In genomic region chr4:104930298-104930697, GRCh38 we compare ENCODE assay signal across 11 cellular contexts.
DNase-seq lines count a peak whose midpoint lies in the region; ATAC-seq and TF ChIP-seq lines count a peak whose summit lies in the region.
"Had no signal": no experiment of that assay in that cellular context is flagged by ENCODE, and none has a peak within 500 bp of the region (broad histone marks: within the 10 kb centered on the region; RNA-seq: fewer than 3 reads in every experiment).

No MANE protein-coding gene starts in this region.

- H3K27me3 ChIP-seq in BLaER1 treated with 17β-estradiol and CSF1 and Interleukin-3, amounts not matched to agents 10 nM and 100 nM = no peaks in the 10 kb centered on the region
- H3K27me3 ChIP-seq in gastroesophageal sphincter = no peaks in the 10 kb centered on the region

- H3K27ac Mint-ChIP-seq in activated T-helper 17 cell treated with anti-CD3 and anti-CD28 coated beads, Interleukin-2, amount 50 U/mL, for 72 hours = no peak overlapping the region
- H3K27ac Mint-ChIP-seq: activated naive CD4-positive, alpha-beta T cell treated with anti-CD3 and anti-CD28 coated beads, Interleukin-2, amount 50 U/mL, for 24 hours; stimulated activated naive CD8-positive, alpha-beta T cell treated with anti-CD3 and anti-CD28 coated beads, Interleukin-15, Interleukin-2, amounts not matched to agents 100 ng/mL and 50 ng/mL, for 24 hours had no signal

- peak overlapping the region in 6 of 11 experiments; percentile 5 to 70 (median 46); a peak in 6 of 22 replicates for H3K9ac ChIP-seq in BLaER1 treated with 17β-estradiol and CSF1 and Interleukin-3, amounts not matched to agents 10 nM and 100 nM

- no peaks in the 10 kb centered on the region for H3K36me3 Mint-ChIP-seq in activated T-helper 17 cell treated with anti-CD3 and anti-CD28 coated beads, Interleukin-2, amount 50 U/mL, for 72 hours (ENCODE audit: low read depth)

- no peaks in the 10 kb centered on the region for H3K36me3 ChIP-seq in BLaER1 treated with 17β-estradiol and CSF1 and Interleukin-3, amounts not matched to agents 10 nM and 100 nM
- H3K36me3 ChIP-seq in gastroesophageal sphincter = no peaks in the 10 kb centered on the region

- TF ChIP-seq CTCF in gastroesophageal sphincter (IDR thresholded peaks at IDR 0.05) = no peak

- 93 to 97% methylated on average over 3 to 4 of the region's 7 CpGs for WGBS in gastroesophageal sphincter (ENCODE audit: low coverage in 1 of 2), 2 donors

- ATAC-seq in GM18909 (IDR thresholded peaks at IDR 0.05; ENCODE audit: poor library complexity, unreplicated experiment) (peak; percentile 11), HG02943 (IDR thresholded peaks at IDR 0.05; ENCODE audit: low read depth, unreplicated experiment) (peak; percentile 20), GM21360 (IDR thresholded peaks at IDR 0.05; ENCODE audit: unreplicated experiment) (no peak), gastroesophageal sphincter (no peak)
- ATAC-seq in activated T-helper 17 cell treated with anti-CD3 and anti-CD28 coated beads, Interleukin-2, amount 50 U/mL, for 72 hours (replicated peaks) = no peak

- peak overlapping the region; percentile 47 to 82 (median 61) for H3K4me2 ChIP-seq in BLaER1 treated with 17β-estradiol and CSF1 and Interleukin-3, amounts not matched to agents 10 nM and 100 nM

- H3K9me3 ChIP-seq in BLaER1 treated with 17β-estradiol and CSF1 and Interleukin-3, amounts not matched to agents 10 nM and 100 nM (replicated peaks in 1 of 11) = peaks cover 4 to 36% (median 6%) of the 10 kb centered on the region in 11 experiments; a peak in 16 of 22 replicates
- H3K9me3 ChIP-seq in gastroesophageal sphincter = peaks cover 0 to 10% (median 0%) of the 10 kb centered on the region in 3 donors

- H3K9me3 Mint-ChIP-seq in activated T-helper 17 cell treated with anti-CD3 and anti-CD28 coated beads, Interleukin-2, amount 50 U/mL, for 72 hours = peaks cover 5% of the 10 kb centered on the region
- H3K9me3 Mint-ChIP-seq: stimulated activated naive CD8-positive, alpha-beta T cell treated with anti-CD3 and anti-CD28 coated beads, Interleukin-15, Interleukin-2, amounts not matched to agents 100 ng/mL and 50 ng/mL, for 24 hours had no signal

- DNase-seq in DMS53 (lab: John Stamatoyannopoulos, UW) = no peak
- no peak for DNase-seq in GM19238 (ENCODE audit: insufficient read length, low spot score)
- DNase-seq: GOT3 had no signal

- H3K27ac ChIP-seq in BLaER1 treated with 17β-estradiol and CSF1 and Interleukin-3, amounts not matched to agents 10 nM and 100 nM = peak overlapping the region in 9 of 11 experiments; percentile 24 to 80 (median 60); a peak in 17 of 22 replicates
- H3K27ac ChIP-seq in gastroesophageal sphincter = no peak overlapping the region

- H3K4me3 Mint-ChIP-seq in activated T-helper 17 cell treated with anti-CD3 and anti-CD28 coated beads, Interleukin-2, amount 50 U/mL, for 72 hours = peak overlapping the region; percentile 36
- H3K4me3 Mint-ChIP-seq: activated naive CD4-positive, alpha-beta T cell treated with anti-CD3 and anti-CD28 coated beads, Interleukin-2, amount 50 U/mL, for 24 hours; stimulated activated naive CD8-positive, alpha-beta T cell treated with anti-CD3 and anti-CD28 coated beads, Interleukin-15, Interleukin-2, amounts not matched to agents 100 ng/mL and 50 ng/mL, for 24 hours had no signal

- no peak for TF ChIP-seq EP300 in gastroesophageal sphincter (IDR thresholded peaks at IDR 0.05)

- H4K20me1 ChIP-seq in BLaER1 treated with 17β-estradiol and CSF1 and Interleukin-3, amounts not matched to agents 10 nM and 100 nM = no peaks in the 10 kb centered on the region

- no peaks in the 10 kb centered on the region for H3K27me3 Mint-ChIP-seq in activated T-helper 17 cell treated with anti-CD3 and anti-CD28 coated beads, Interleukin-2, amount 50 U/mL, for 72 hours
- H3K27me3 Mint-ChIP-seq: activated naive CD4-positive, alpha-beta T cell treated with anti-CD3 and anti-CD28 coated beads, Interleukin-2, amount 50 U/mL, for 24 hours; stimulated activated naive CD8-positive, alpha-beta T cell treated with anti-CD3 and anti-CD28 coated beads, Interleukin-15, Interleukin-2, amounts not matched to agents 100 ng/mL and 50 ng/mL, for 24 hours had no signal

- peaks cover 17% of the 10 kb centered on the region for H3K4me1 Mint-ChIP-seq in activated T-helper 17 cell treated with anti-CD3 and anti-CD28 coated beads, Interleukin-2, amount 50 U/mL, for 72 hours

- 0 out of 20 replicates have a peak overlapping the region, but pooled peaks of 1 of the 10 experiments have one; percentile 24 for H3K4me3 ChIP-seq in BLaER1 treated with 17β-estradiol and CSF1 and Interleukin-3, amounts not matched to agents 10 nM and 100 nM
- H3K4me3 ChIP-seq in gastroesophageal sphincter = no peak overlapping the region

- TF ChIP-seq POLR2A in gastroesophageal sphincter (IDR thresholded peaks at IDR 0.05) = no peak

- peaks cover 12 to 35% (median 14%) of the 10 kb centered on the region in 10 experiments; a peak in 19 of 20 replicates for H3K4me1 ChIP-seq in BLaER1 treated with 17β-estradiol and CSF1 and Interleukin-3, amounts not matched to agents 10 nM and 100 nM
- no peaks in the 10 kb centered on the region for H3K4me1 ChIP-seq in gastroesophageal sphincter

Comparison
In these comparisons a context has a peak if more than half of its experiments do, and no peak if none do; other contexts are left out.
1. H3K27ac ChIP-seq: peak in BLaER1 treated with 17β-estradiol and CSF1 and Interleukin-3, amounts not matched to agents 10 nM and 100 nM (9 of 11); none in gastroesophageal sphincter (0 of 4).
2. ATAC-seq: peak in GM18909 (single experiment) and HG02943 (single experiment); none in activated T-helper 17 cell treated with anti-CD3 and anti-CD28 coated beads, Interleukin-2, amount 50 U/mL, for 72 hours (single experiment), GM21360 (single experiment) and gastroesophageal sphincter (single experiment).